Comparison of ENCODE assay signal across 13 cellular contexts in the genomic region with DNA sequence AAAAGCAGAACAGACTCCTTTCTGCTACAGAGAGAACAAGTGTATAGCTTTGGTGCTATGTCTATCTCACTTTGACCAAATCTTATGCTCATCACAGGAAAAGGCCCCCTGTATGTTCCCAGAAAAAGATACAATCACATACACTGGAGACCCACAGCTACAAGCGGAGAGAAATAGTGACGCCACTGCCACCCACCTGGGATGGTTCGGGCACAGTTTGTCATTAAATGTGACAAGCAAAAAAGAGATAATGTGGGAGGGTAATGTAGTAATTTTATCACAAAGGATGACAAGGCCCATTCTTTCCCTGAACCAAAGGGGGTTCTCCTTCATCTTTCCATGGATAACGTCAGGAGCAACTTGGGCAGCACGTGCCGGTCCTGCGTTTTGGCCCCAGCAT. TPM values are rescaled to one million over a fixed set of nuclear protein-coding genes. Genes with fewer than 3 reads are reported as not detected.
DNase-seq lines count a peak whose midpoint lies in the region; ATAC-seq and TF ChIP-seq lines count a peak whose summit lies in the region.
"Had no signal": no experiment of that assay in that cellular context is flagged by ENCODE, and none has a peak within 500 bp of the region (broad histone marks: within the 10 kb centered on the region; RNA-seq: fewer than 3 reads in every experiment).

No MANE protein-coding gene starts in this region.

- no peak overlapping the region for H2BK5ac ChIP-seq in mesenchymal stem cell (ENCODE audit: low read depth, low read length, poor library complexity, severe bottlenecking)

- H3K4me1 ChIP-seq in GM23248 (ENCODE audit: insufficient read depth) (0 out of 2 replicates have a peak, but pooled peaks cover 5% of the 10 kb centered on the region), adrenal gland (replicated peaks in 1 of 2) (peaks cover 12 to 19% of the 10 kb centered on the region in 2 donors), mesenchymal stem cell (ENCODE audit: control insufficient read depth, insufficient read depth, low read depth, low read length) (no peaks in the 10 kb centered on the region), spleen (no peaks in the 10 kb centered on the region)
- H3K4me1 ChIP-seq: Caco-2 had no signal

- no peaks in the 10 kb centered on the region for H3K9me2 ChIP-seq in GM23248 (ENCODE audit: insufficient read depth)

- no peak overlapping the region for H3K23ac ChIP-seq in mesenchymal stem cell (ENCODE audit: low read length in 2 of 2)

- no peak overlapping the region for H3K14ac ChIP-seq in mesenchymal stem cell (ENCODE audit: low read length in 2 of 2)

- H2AFZ ChIP-seq in GM23248 (no peak overlapping the region), mesenchymal stem cell (ENCODE audit: low read depth, low read length) (no peak overlapping the region)
- H2AFZ ChIP-seq: GM23338 had no signal

- TF ChIP-seq CTCF in adrenal gland (IDR thresholded peaks at IDR 0.05) (no peak), spleen (IDR thresholded peaks at IDR 0.05 in 8 of 11, conservative IDR thresholded peaks at IDR 0.05 in 3 of 11) (no peak)

- 91% methylated on average over 7 of the region's 7 CpGs for WGBS in GM23248 (ENCODE audit: low coverage in 1 of 2, low lambda C conversion rate in 2 of 2, missing lambda C conversion rate in 2 of 2), 2 experiments
- WGBS in adrenal gland, 4 donors, result 92 to 97% (median 93%) methylated on average over 7 of the region's 7 CpGs
- WGBS in mesenchymal stem cell, result 97% methylated on average over 7 of the region's 7 CpGs
- whole genome bisulfite sequencing in spleen, 5 donors, result 94 to 98% (median 96%) methylated on average over 7 of the region's 7 CpGs

- H3K18ac ChIP-seq in mesenchymal stem cell (ENCODE audit: low read depth in 1 of 2, low read length in 2 of 2), result no peak overlapping the region

- TF ChIP-seq POLR2A in adrenal gland (IDR thresholded peaks at IDR 0.05) (no peak), spleen (IDR thresholded peaks at IDR 0.05) (no peak)

- no peak overlapping the region for H2BK15ac ChIP-seq in mesenchymal stem cell (ENCODE audit: low read depth, poor library complexity, severe bottlenecking)

- DNase-seq in GM23248 (no peak), adrenal gland (no peak), mesenchymal stem cell (no peak), spleen (peak; percentile 0), inferior parietal cortex (ENCODE audit: extremely low spot score) (no peak), NCI-H2081 treated with DMSO at 0.1 percent for 48 hours (lab: John Stamatoyannopoulos, UW) (no peak)
- DNase-seq: Caco-2; CD8-positive, alpha-beta T cell; DMS53; H7 had no signal

- in situ Hi-C loops in GM23248 (cut with MboI), result no loop called here

- H3K36me3 ChIP-seq in GM23248 (ENCODE audit: low read depth) (peaks cover 59% of the 10 kb centered on the region), adrenal gland (replicated peaks in 1 of 2) (peaks cover 0 to 82% of the 10 kb centered on the region in 2 donors), mesenchymal stem cell (ENCODE audit: control insufficient read depth in 1 of 2, insufficient read depth in 2 of 2, low read depth in 1 of 2, low read length in 2 of 2) (peaks cover 69 to 84% of the 10 kb centered on the region in 2 experiments), spleen (peaks cover 5 to 100% (median 93%) of the 10 kb centered on the region in 6 donors)

- no peak overlapping the region for H2BK120ac ChIP-seq in mesenchymal stem cell (ENCODE audit: low read depth, low read length)

- H3K9ac ChIP-seq in GM23248 (peak overlapping the region; percentile 59), mesenchymal stem cell (ENCODE audit: low read length) (peak overlapping the region; percentile 61)

- H4K20me1 ChIP-seq in GM23248 (ENCODE audit: insufficient read depth), result no peaks in the 10 kb centered on the region

- H2AK5ac ChIP-seq in mesenchymal stem cell (ENCODE audit: low read length, severe bottlenecking), result no peak overlapping the region

- H3K79me1 ChIP-seq in mesenchymal stem cell (replicated peaks; ENCODE audit: low read length, poor library complexity, severe bottlenecking), result peaks cover 24% of the 10 kb centered on the region

- H4K8ac ChIP-seq in mesenchymal stem cell (ENCODE audit: low read length), result no peak overlapping the region

- H3K9me3 ChIP-seq in GM23248 (ENCODE audit: low read depth) (no peaks in the 10 kb centered on the region), adrenal gland (replicated peaks in 1 of 3) (no peaks in the 10 kb centered on the region), mesenchymal stem cell (ENCODE audit: control insufficient read depth, low read length) (no peaks in the 10 kb centered on the region), spleen (no peaks in the 10 kb centered on the region)
- H3K9me3 ChIP-seq: Caco-2 had no signal

- H3K4ac ChIP-seq in mesenchymal stem cell (ENCODE audit: low read depth in 1 of 2, low read length in 2 of 2), result no peak overlapping the region

- H3F3A ChIP-seq in GM23248 (ENCODE audit: insufficient read depth), result peaks cover 13% of the 10 kb centered on the region; the same call in 1 of the 2 replicates

- H3K4me3 ChIP-seq in GM23248, result no peak overlapping the region
- H3K4me3 ChIP-seq in adrenal gland, result no peak overlapping the region
- H3K4me3 ChIP-seq in mesenchymal stem cell (ENCODE audit: insufficient read depth in 1 of 2, low read depth in 1 of 2, low read length in 2 of 2), result no peak overlapping the region
- no peak overlapping the region for H3K4me3 ChIP-seq in spleen
- H3K4me3 ChIP-seq: GM23338 had no signal

- H3K4me2 ChIP-seq in GM23248 (ENCODE audit: unreplicated experiment) (no peak overlapping the region), mesenchymal stem cell (ENCODE audit: low read length, poor library complexity, severe bottlenecking) (no peak overlapping the region)
- H3K4me2 ChIP-seq: GM23338 had no signal

- intact Hi-C loops in adrenal gland (cut with DNase I) (loop anchor here (10.0 kb wide), 1 partner anchor 127 kb away; no protein-coding TSS in a partner anchor), spleen (cut with DNase I; ENCODE audit: low total_unique reads) (loop anchor here (10.0 kb wide), 1 partner anchor 127 kb away; no protein-coding TSS in a partner anchor)

- ATAC-seq in HG03571 (IDR thresholded peaks at IDR 0.05; ENCODE audit: unreplicated experiment), result no peak
- ATAC-seq: CD8-positive, alpha-beta T cell; GM23338 had no signal

- H4K91ac ChIP-seq in mesenchymal stem cell (ENCODE audit: low read length), result no peak overlapping the region

- H3K27me3 ChIP-seq in GM23248 (replicated peaks; ENCODE audit: insufficient read depth) (no peaks in the 10 kb centered on the region), adrenal gland (no peaks in the 10 kb centered on the region), mesenchymal stem cell (ENCODE audit: control insufficient read depth in 1 of 2, insufficient read depth in 1 of 2, low read length in 2 of 2) (no peaks in the 10 kb centered on the region), spleen (replicated peaks in 1 of 7) (no peaks in the 10 kb centered on the region)

- H3K79me2 ChIP-seq in GM23248 (ENCODE audit: insufficient read depth), result no peaks in the 10 kb centered on the region

- H2BK12ac ChIP-seq in mesenchymal stem cell (ENCODE audit: low read length in 2 of 2), result no peak overlapping the region

- H3K27ac ChIP-seq in GM23248 (peak overlapping the region; percentile 80), adrenal gland (peak overlapping the region in 4 of 5 donors; percentile 34 to 80 (median 65)), mesenchymal stem cell (ENCODE audit: low read length, poor library complexity, severe bottlenecking) (no peak overlapping the region), spleen (no peak overlapping the region)

RNA-seq across cellular contexts. Expression of gene THOC5, which starts 32.0 kb away (rescaled TPM):
- 61.7 and 83.5 TPM in 2 replicates for total RNA-seq in GM23248 (2014; rRNA removed; shearing (Covaris generic))
- polyA plus RNA-seq in GM23248 (2016; fragmentation: Nextera tagmentation; extraction: Ambion mirVana), result 46.9 and 48.9 TPM in 2 replicates
- total RNA-seq in adrenal gland, result 10 to 100 TPM; 13.2 to 38.4 (median 27.7) TPM
- 10 to 100 TPM; 23.7 to 42.4 (median 24.2) TPM for polyA plus RNA-seq in adrenal gland
- polyA plus RNA-seq in mesenchymal stem cell (2013, experiment 1 of 2), result 32.8 TPM
- 35.4 TPM for polyA plus RNA-seq in mesenchymal stem cell (2013, experiment 2 of 2)
- total RNA-seq in spleen, result 10 to 100 TPM; 30.8 to 55.5 (median 40.7) TPM
- 10 to 100 TPM; 14.4 to 21.1 (median 18.1) TPM for polyA plus RNA-seq in spleen

RNA-seq across cellular contexts. Expression of gene NEFH, which starts 41.5 kb away (rescaled TPM):
- 0.51 and 0.65 TPM in 2 replicates for total RNA-seq in GM23248 (2014; rRNA removed; shearing (Covaris generic))
- 2.2 and 2.5 TPM in 2 replicates for polyA plus RNA-seq in GM23248 (2016; fragmentation: Nextera tagmentation; extraction: Ambion mirVana)
- 10 to 100 TPM; 18.6 to 35.6 (median 22.0) TPM for total RNA-seq in adrenal gland
- polyA plus RNA-seq in adrenal gland, result 10 to 100 TPM; 11.9 to 81.1 (median 19.5) TPM
- polyA plus RNA-seq in mesenchymal stem cell (2013, experiment 1 of 2), result 1.5 TPM
- 1.4 TPM for polyA plus RNA-seq in mesenchymal stem cell (2013, experiment 2 of 2)
- total RNA-seq in spleen, result 1 to 10 TPM in 6 of 7 donors, under 1 TPM in 1; 0.60 to 1.7 (median 1.4) TPM
- polyA plus RNA-seq in spleen, result 1 to 10 TPM in 1 of 3 donors, under 1 TPM in 2; 0.50 to 1.2 (median 0.70) TPM
- total RNA-seq: Caco-2, HT1080 had no signal

RNA-seq across cellular contexts. Expression of gene NIPSNAP1, which starts 59.4 kb away (rescaled TPM):
- 32.0 and 47.2 TPM in 2 replicates for total RNA-seq in GM23248 (2014; rRNA removed; shearing (Covaris generic))
- polyA plus RNA-seq in GM23248 (2016; fragmentation: Nextera tagmentation; extraction: Ambion mirVana) (39.3 and 40.5 TPM in 2 replicates), adrenal gland (10 to 100 TPM; 33.1 to 85.7 (median 35.3) TPM), spleen (10 to 100 TPM; 18.6 to 27.7 (median 24.7) TPM)
- total RNA-seq in adrenal gland (10 to 100 TPM; 40.9 to 84.1 (median 60.4) TPM), spleen (10 to 100 TPM; 15.5 to 28.0 (median 23.5) TPM)
- polyA plus RNA-seq in mesenchymal stem cell (2013, experiment 1 of 2), result 71.1 TPM
- 70.1 TPM for polyA plus RNA-seq in mesenchymal stem cell (2013, experiment 2 of 2)

Comparison
In these comparisons a context has a peak if more than half of its experiments do, and no peak if none do; other contexts are left out.
1. H3K27ac ChIP-seq: peak in GM23248 (single experiment) and adrenal gland (4 of 5); none in mesenchymal stem cell (single experiment) and spleen (0 of 8).
2. RNA of gene NEFH, which starts 41.5 kb away (total RNA-seq): 18.6 to 35.6 TPM in adrenal gland; 0.60 to 1.7 TPM in spleen and 0.51 to 0.65 TPM in GM23248; every median in the first group is over 4 times any median in the second.